Comparison of ENCODE assay signal across 22 cellular contexts in genomic region chr1:204400893-204401510, GRCh38. TPM values are rescaled to one million over a fixed set of nuclear protein-coding genes. Genes with fewer than 3 reads are reported as not detected.
DNase-seq lines count a peak whose midpoint lies in the region; ATAC-seq and TF ChIP-seq lines count a peak whose summit lies in the region.
"Had no signal": no experiment of that assay in that cellular context is flagged by ENCODE, and none has a peak within 500 bp of the region (broad histone marks: within the 10 kb centered on the region; RNA-seq: fewer than 3 reads in every experiment).

No MANE protein-coding gene starts in this region.

- no peaks in the 10 kb centered on the region for H3K27me3 Mint-ChIP-seq in activated CD8-positive, alpha-beta memory T cell treated with anti-CD3 and anti-CD28 coated beads, Interleukin-2, amount 10 ng/mL, durations not matched to agents 7 days and 5 days
- no peaks in the 10 kb centered on the region for H3K27me3 Mint-ChIP-seq in natural killer cell treated with Interleukin-12 subunit alpha and Interleukin-12 subunit beta and Interleukin-15 and Interleukin-18, amount 100 ng/mL, for 72 hours
- H3K27me3 Mint-ChIP-seq: activated CD4-positive, alpha-beta T cell treated with anti-CD3 and anti-CD28 coated beads, Interleukin-2, amount 10 ng/mL, durations not matched to agents 7 days and 5 days had no signal

- TF ChIP-seq CTCF in ovary (IDR thresholded peaks at IDR 0.05), result no peak
- no peak for TF ChIP-seq CTCF in upper lobe of right lung (IDR thresholded peaks at IDR 0.05)

- TF ChIP-seq POLR2A in ovary (IDR thresholded peaks at IDR 0.05), result no peak

- H3K9me3 ChIP-seq in SK-N-MC (ENCODE audit: low read depth, low read length) (no peaks in the 10 kb centered on the region), ovary (no peaks in the 10 kb centered on the region), upper lobe of right lung (no peaks in the 10 kb centered on the region)
- H3K9me3 ChIP-seq: prostate gland, SK-N-SH, transverse colon had no signal

- H3K4me3 Mint-ChIP-seq in activated CD8-positive, alpha-beta memory T cell treated with anti-CD3 and anti-CD28 coated beads, Interleukin-2, amount 10 ng/mL, durations not matched to agents 7 days and 5 days, result no peak overlapping the region
- no peak overlapping the region for H3K4me3 Mint-ChIP-seq in natural killer cell treated with Interleukin-12 subunit alpha and Interleukin-12 subunit beta and Interleukin-15 and Interleukin-18, amount 100 ng/mL, for 72 hours
- H3K4me3 Mint-ChIP-seq: activated CD4-positive, alpha-beta T cell treated with anti-CD3 and anti-CD28 coated beads, Interleukin-2, amount 10 ng/mL, durations not matched to agents 7 days and 5 days had no signal

- H3K4me1 Mint-ChIP-seq in activated CD8-positive, alpha-beta memory T cell treated with anti-CD3 and anti-CD28 coated beads, Interleukin-2, amount 10 ng/mL, durations not matched to agents 7 days and 5 days, result peaks cover 19% of the 10 kb centered on the region
- peaks cover 20 to 26% of the 10 kb centered on the region in 2 donors for H3K4me1 Mint-ChIP-seq in natural killer cell treated with Interleukin-12 subunit alpha and Interleukin-12 subunit beta and Interleukin-15 and Interleukin-18, amount 100 ng/mL, for 72 hours (ENCODE audit: low read depth in 2 of 2)

- peak overlapping the region; percentile 1 for H3K27ac Mint-ChIP-seq in activated CD8-positive, alpha-beta memory T cell treated with anti-CD3 and anti-CD28 coated beads, Interleukin-2, amount 10 ng/mL, durations not matched to agents 7 days and 5 days
- peak overlapping the region; percentile 42 to 65 for H3K27ac Mint-ChIP-seq in natural killer cell treated with Interleukin-12 subunit alpha and Interleukin-12 subunit beta and Interleukin-15 and Interleukin-18, amount 100 ng/mL, for 72 hours
- H3K27ac Mint-ChIP-seq: activated CD4-positive, alpha-beta T cell treated with anti-CD3 and anti-CD28 coated beads, Interleukin-2, amount 10 ng/mL, durations not matched to agents 7 days and 5 days had no signal

- TF ChIP-seq EP300 in ovary (IDR thresholded peaks at IDR 0.05), result no peak

- H3K4me3 ChIP-seq in SK-N-MC (no peak overlapping the region), ovary (no peak overlapping the region), upper lobe of right lung (no peak overlapping the region)
- H3K4me3 ChIP-seq: prostate gland, smooth muscle cell, transverse colon had no signal

- H3K27me3 ChIP-seq in ovary (no peaks in the 10 kb centered on the region), upper lobe of right lung (no peaks in the 10 kb centered on the region)
- H3K27me3 ChIP-seq: transverse colon had no signal

- peak; percentile 18 for DNase-seq in activated CD8-positive, alpha-beta memory T cell treated with anti-CD3 and anti-CD28 coated beads, Interleukin-2, amount 10 ng/mL, durations not matched to agents 7 days and 5 days
- no peak for DNase-seq in activated CD8-positive, alpha-beta memory T cell treated with anti-CD3 and anti-CD28 coated beads, Interleukin-2, amount 50 U/mL, for 4 hours
- no peak for DNase-seq in SK-N-MC (ENCODE audit: low read depth, low spot score)
- DNase-seq in amniotic epithelial cell (ENCODE audit: low read depth), result peak; percentile 56
- no peak for DNase-seq in natural killer cell treated with Interleukin-12 subunit alpha and Interleukin-12 subunit beta and Interleukin-15 and Interleukin-18, amount 100 ng/mL, for 72 hours (ENCODE audit: low spot score)
- no peak for DNase-seq in ovary
- DNase-seq in upper lobe of right lung, result no peak
- DNase-seq in stimulated activated naive CD4-positive, alpha-beta T cell (lab: John Stamatoyannopoulos, UW), result no peak
- DNase-seq: activated CD4-positive, alpha-beta T cell treated with anti-CD3 and anti-CD28 coated beads, Interleukin-2, amount 10 ng/mL, durations not matched to agents 7 days and 5 days; cortex of kidney; EL; Karpas-422; left ventricle myocardium superior; NCI-H1105 treated with DMSO at 0.1 percent for 48 hours; NCI-H748 treated with DMSO at 0.1 percent for 48 hours; PC-3; SK-N-SH; transverse colon had no signal

- no peaks in the 10 kb centered on the region for H3K4me1 ChIP-seq in ovary (ENCODE audit: insufficient read depth)
- H3K4me1 ChIP-seq in upper lobe of right lung, result peaks cover 12% of the 10 kb centered on the region
- H3K4me1 ChIP-seq: prostate gland had no signal

- H3K36me3 ChIP-seq in SK-N-MC (ENCODE audit: insufficient read depth, low read length) (peaks cover 66% of the 10 kb centered on the region), ovary (no peaks in the 10 kb centered on the region), upper lobe of right lung (peaks cover 74% of the 10 kb centered on the region)
- H3K36me3 ChIP-seq: prostate gland had no signal

- WGBS in ovary, 3 donors, result 78 to 81% (median 78%) methylated on average over 6 of the region's 6 CpGs

- no peak for ATAC-seq in activated CD8-positive, alpha-beta memory T cell treated with anti-CD3 and anti-CD28 coated beads, Interleukin-2, amount 10 ng/mL, durations not matched to agents 7 days and 5 days
- ATAC-seq in natural killer cell treated with Interleukin-12 subunit alpha and Interleukin-12 subunit beta and Interleukin-15 and Interleukin-18, amount 100 ng/mL, for 72 hours, result no peak
- ATAC-seq in upper lobe of right lung, result no peak
- ATAC-seq: HCT116, left ventricle myocardium superior, PC-3 had no signal

- no peak overlapping the region for H3K9ac ChIP-seq in SK-N-MC (ENCODE audit: insufficient read length)
- H3K9ac ChIP-seq: SK-N-SH had no signal

- H3K9me3 Mint-ChIP-seq in activated CD8-positive, alpha-beta memory T cell treated with anti-CD3 and anti-CD28 coated beads, Interleukin-2, amount 10 ng/mL, durations not matched to agents 7 days and 5 days (ENCODE audit: low read depth), result no peaks in the 10 kb centered on the region
- no peaks in the 10 kb centered on the region for H3K9me3 Mint-ChIP-seq in natural killer cell treated with Interleukin-12 subunit alpha and Interleukin-12 subunit beta and Interleukin-15 and Interleukin-18, amount 100 ng/mL, for 72 hours
- H3K9me3 Mint-ChIP-seq: activated CD4-positive, alpha-beta T cell treated with anti-CD3 and anti-CD28 coated beads, Interleukin-2, amount 10 ng/mL, durations not matched to agents 7 days and 5 days had no signal

- peaks cover 45% of the 10 kb centered on the region for H3K36me3 Mint-ChIP-seq in activated CD8-positive, alpha-beta memory T cell treated with anti-CD3 and anti-CD28 coated beads, Interleukin-2, amount 10 ng/mL, durations not matched to agents 7 days and 5 days
- H3K36me3 Mint-ChIP-seq in natural killer cell treated with Interleukin-12 subunit alpha and Interleukin-12 subunit beta and Interleukin-15 and Interleukin-18, amount 100 ng/mL, for 72 hours, result peaks cover 23% of the 10 kb centered on the region

- CTCF ChIA-PET in activated CD8-positive, alpha-beta memory T cell treated with anti-CD3 and anti-CD28 coated beads, Interleukin-2, amount 10 ng/mL, durations not matched to agents 7 days and 5 days (lab: Charles Lee), result interaction anchor here (0.7 to 6.2 kb wide), 5 partner anchors 8 to 540 kb away, joined by 3 to 66 read pairs (median 3); no protein-coding TSS in a partner anchor

- intact Hi-C loops in ovary (cut with DNase I) (no loop called here), upper lobe of right lung (cut with DNase I) (no loop called here)

- H3K27ac ChIP-seq in SK-N-MC (peak overlapping the region; percentile 47), ovary (no peak overlapping the region), upper lobe of right lung (no peak overlapping the region)
- H3K27ac ChIP-seq: C4-2B, prostate gland, transverse colon had no signal

RNA-seq across cellular contexts. Expression of gene PPP1R15B, which starts 10.6 kb away (rescaled TPM):
- 10 to 100 TPM; 75.5 to 81.7 TPM for total RNA-seq in activated CD8-positive, alpha-beta memory T cell treated with anti-CD3 and anti-CD28 coated beads, Interleukin-2, amount 10 ng/mL, durations not matched to agents 7 days and 5 days
- 10 to 100 TPM; 93.1 to 98.6 TPM for total RNA-seq in natural killer cell treated with Interleukin-12 subunit alpha and Interleukin-12 subunit beta and Interleukin-15 and Interleukin-18, amount 100 ng/mL, for 72 hours
- total RNA-seq in ovary, result 10 to 100 TPM; 30.7 to 69.5 (median 49.5) TPM
- 10 to 100 TPM; 16.5 to 19.4 TPM for polyA plus RNA-seq in ovary
- 47.7 TPM for total RNA-seq in upper lobe of right lung

RNA-seq across cellular contexts. Expression of gene PLEKHA6, which starts 41.3 kb away (rescaled TPM):
- total RNA-seq in activated CD8-positive, alpha-beta memory T cell treated with anti-CD3 and anti-CD28 coated beads, Interleukin-2, amount 10 ng/mL, durations not matched to agents 7 days and 5 days, result under 1 TPM; 0.02 to 0.29 TPM
- under 1 TPM; 0.17 to 0.89 TPM for total RNA-seq in natural killer cell treated with Interleukin-12 subunit alpha and Interleukin-12 subunit beta and Interleukin-15 and Interleukin-18, amount 100 ng/mL, for 72 hours
- total RNA-seq in ovary (10 to 100 TPM in 2 of 7 donors, 1 to 10 TPM in 5; 2.3 to 20.5 (median 9.3) TPM), upper lobe of right lung (7.1 TPM)
- 1 to 10 TPM; 2.5 to 4.9 TPM for polyA plus RNA-seq in ovary
- total RNA-seq: activated CD4-positive, alpha-beta T cell treated with anti-CD3 and anti-CD28 coated beads, Interleukin-2, amount 10 ng/mL, durations not matched to agents 7 days and 5 days had no signal

Comparison
In these comparisons a context has a peak if more than half of its experiments do, and no peak if none do; other contexts are left out.
1. DNase-seq: peak in activated CD8-positive, alpha-beta memory T cell treated with anti-CD3 and anti-CD28 coated beads, Interleukin-2, amount 10 ng/mL, durations not matched to agents 7 days and 5 days (single experiment) and amniotic epithelial cell (single experiment); none in activated CD8-positive, alpha-beta memory T cell treated with anti-CD3 and anti-CD28 coated beads, Interleukin-2, amount 50 U/mL, for 4 hours (single experiment), SK-N-MC (single experiment), natural killer cell treated with Interleukin-12 subunit alpha and Interleukin-12 subunit beta and Interleukin-15 and Interleukin-18, amount 100 ng/mL, for 72 hours (single experiment), ovary (0 of 5), upper lobe of right lung (single experiment) and stimulated activated naive CD4-positive, alpha-beta T cell (0 of 6).